ENCODE assay signal across 23 cellular contexts in the genomic region with DNA sequence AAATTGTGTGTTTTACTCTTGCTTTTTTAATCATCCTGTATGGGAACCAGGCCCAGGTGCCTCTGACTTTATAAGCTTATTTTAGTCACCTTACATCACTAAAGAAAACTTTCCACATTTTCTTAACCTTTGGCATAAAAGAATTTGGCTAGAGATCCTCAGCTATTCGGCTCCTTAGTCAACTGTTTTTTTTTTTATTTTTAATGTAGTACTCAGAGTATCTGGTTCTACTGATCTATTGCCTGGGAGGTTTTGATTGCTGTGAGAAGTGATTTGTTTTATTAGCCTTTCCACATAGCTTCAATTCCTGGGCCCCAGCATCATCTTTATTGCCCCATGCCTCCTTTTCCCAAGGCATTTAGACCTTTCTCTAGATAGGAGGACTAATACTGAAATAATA.
DNase-seq lines count a peak whose midpoint lies in the region; ATAC-seq and TF ChIP-seq lines count a peak whose summit lies in the region.
"Had no signal": no experiment of that assay in that cellular context is flagged by ENCODE, and none has a peak within 500 bp of the region (broad histone marks: within the 10 kb centered on the region; RNA-seq: fewer than 3 reads in every experiment).

No MANE protein-coding gene starts in this region.

- H3K23ac ChIP-seq in mesendoderm (ENCODE audit: low read length), result no peak overlapping the region

- H3K4me2 ChIP-seq in SK-N-SH (0 out of 2 replicates have a peak overlapping the region, but pooled peaks have one; percentile 19), fibroblast of lung (ENCODE audit: extremely low read depth, insufficient read depth, low read length) (no peak overlapping the region), parathyroid adenoma (ENCODE audit: low read length) (peak overlapping the region; percentile 39), mesendoderm (ENCODE audit: low read length) (no peak overlapping the region)

- H3K9me2 ChIP-seq in SK-N-SH, result no peaks in the 10 kb centered on the region

- no peak overlapping the region for H2AFZ ChIP-seq in SK-N-SH (ENCODE audit: low read depth)
- H2AFZ ChIP-seq in fibroblast of lung (ENCODE audit: low read length), result no peak overlapping the region
- H2AFZ ChIP-seq in parathyroid adenoma, result no peak overlapping the region

- no peak overlapping the region for H2BK120ac ChIP-seq in mesendoderm (ENCODE audit: low read depth, low read length)

- H3K79me1 ChIP-seq in mesendoderm (ENCODE audit: low read length), result no peaks in the 10 kb centered on the region

- no peak overlapping the region for H3K4me3 ChIP-seq in AG10803 (ENCODE audit: low read length)
- no peak overlapping the region for H3K4me3 ChIP-seq in SK-N-SH (ENCODE audit: low read depth in 2 of 2, low read length in 1 of 2)
- H3K4me3 ChIP-seq in fibroblast of lung (replicated peaks in 1 of 4; ENCODE audit: control extremely low read depth in 1 of 4, insufficient read depth in 1 of 4, low read depth in 3 of 4, low read length in 4 of 4), result no peak overlapping the region
- no peak overlapping the region for H3K4me3 ChIP-seq in parathyroid adenoma (ENCODE audit: low read depth, low read length)
- no peak overlapping the region for H3K4me3 ChIP-seq in mesendoderm (ENCODE audit: low read length)
- H3K4me3 ChIP-seq: cardiac muscle cell, lung, SJSA1 had no signal

- H3K36me3 ChIP-seq in SK-N-SH (replicated peaks in 1 of 2; ENCODE audit: control insufficient read depth in 1 of 2, insufficient read depth in 2 of 2, low read length in 1 of 2) (peaks cover 4 to 46% of the 10 kb centered on the region in 2 experiments), fibroblast of lung (ENCODE audit: control insufficient read depth, insufficient read depth, low read length) (peaks cover 3% of the 10 kb centered on the region), parathyroid adenoma (ENCODE audit: control insufficient read depth, insufficient read depth, low read length) (no peaks in the 10 kb centered on the region), mesendoderm (ENCODE audit: control insufficient read depth, insufficient read depth, low read length) (no peaks in the 10 kb centered on the region)

- TF ChIP-seq CTCF in AG10803 (conservative IDR thresholded peaks at IDR 0.05; ENCODE audit: low read length) (no peak), SK-N-SH (IDR thresholded peaks at IDR 0.05) (no peak), fibroblast of lung (conservative IDR thresholded peaks at IDR 0.05 in 1 of 2, IDR thresholded peaks at IDR 0.05 in 1 of 2; ENCODE audit: low read depth in 1 of 2, low read length in 2 of 2) (no peak), parathyroid adenoma (IDR thresholded peaks at IDR 0.05) (no peak)

- TF ChIP-seq RAD21 in SK-N-SH (IDR thresholded peaks at IDR 0.05; ENCODE audit: low read length), result no peak

- no peak overlapping the region for H3K4ac ChIP-seq in mesendoderm (ENCODE audit: low read depth, low read length)

- no peak overlapping the region for H2BK15ac ChIP-seq in mesendoderm (replicated peaks; ENCODE audit: low read depth)

- no peaks in the 10 kb centered on the region for H3K9me3 ChIP-seq in SK-N-SH
- no peaks in the 10 kb centered on the region for H3K9me3 ChIP-seq in fibroblast of lung (ENCODE audit: control insufficient read depth, insufficient read depth, low read depth, low read length)
- no peaks in the 10 kb centered on the region for H3K9me3 ChIP-seq in parathyroid adenoma (ENCODE audit: control insufficient read depth, low read length)
- H3K9me3 ChIP-seq: SJSA1 had no signal

- POLR2A ChIA-PET in SK-N-SH (lab: Yijun Ruan, JAX), result no interaction called here

- no peak for TF ChIP-seq EP300 in SK-N-SH (IDR thresholded peaks at IDR 0.05; ENCODE audit: borderline replicate concordance in 1 of 2, low read depth in 1 of 2, low read length in 1 of 2)

- no peak overlapping the region for H2AK5ac ChIP-seq in mesendoderm (ENCODE audit: low read length)

- 50% methylated on average over 1 of the region's 1 CpG for WGBS in SK-N-SH (ENCODE audit: low lambda C conversion rate)
- no CpG with 5 or more reads among the region's 1 CpG for WGBS in mesendoderm (ENCODE audit: extremely low coverage, insufficient coverage, low lambda C conversion rate)

- no peaks in the 10 kb centered on the region for H3K79me2 ChIP-seq in SK-N-SH (ENCODE audit: insufficient read depth)
- H3K79me2 ChIP-seq in fibroblast of lung (ENCODE audit: control insufficient read depth, insufficient read depth, low read length), result no peaks in the 10 kb centered on the region
- no peaks in the 10 kb centered on the region for H3K79me2 ChIP-seq in parathyroid adenoma
- no peaks in the 10 kb centered on the region for H3K79me2 ChIP-seq in mesendoderm (ENCODE audit: control insufficient read depth, insufficient read depth, low read length)

- no peaks in the 10 kb centered on the region for H3F3A ChIP-seq in SK-N-SH (replicated peaks; ENCODE audit: insufficient read depth)

- H4K5ac ChIP-seq in mesendoderm (ENCODE audit: low read length), result no peak overlapping the region

- H2BK5ac ChIP-seq in mesendoderm (ENCODE audit: low read length), result no peak overlapping the region

- CTCF ChIA-PET in SK-N-SH (lab: Yijun Ruan, JAX), result interaction anchor here (0.6 to 1.4 kb wide), 5 partner anchors 15 to 600 kb away, joined by 3 to 5 read pairs (median 4); no protein-coding TSS in a partner anchor

- no peaks in the 10 kb centered on the region for H4K20me1 ChIP-seq in SK-N-SH (ENCODE audit: insufficient read depth)
- no peaks in the 10 kb centered on the region for H4K20me1 ChIP-seq in fibroblast of lung (ENCODE audit: control insufficient read depth, extremely low read depth, insufficient read depth, low read length)

- DNase-seq in AG10803 (ENCODE audit: low read depth) (peak; percentile 90), SK-N-SH (no peak), fibroblast of lung (ENCODE audit: low read depth in 2 of 2) (peak; percentile 49 to 89), mesendoderm (no peak), UCSD-AML1 (lab: John Stamatoyannopoulos, UW; ENCODE audit: unreplicated experiment) (no peak)
- DNase-seq: activated CD4-positive, alpha-beta T cell treated with anti-CD3 and anti-CD28 coated beads for 4 hours; activated naive CD4-positive, alpha-beta T cell treated with Interleukin-2 at 50 U/mL for 16 hours; C1 segment of cervical spinal cord; effector memory CD4-positive, alpha-beta T cell; MM.1S; NCI-H187 treated with DMSO at 0.1 percent for 48 hours; NCI-H524 treated with DMSO at 0.1 percent for 48 hours; retina; stimulated activated CD4-positive, alpha-beta T cell treated with anti-CD3 and anti-CD28 coated beads, Interleukin-2, amount 100 ng/mL, for 24 hours; substantia nigra had no signal

- no peak overlapping the region for H3K9ac ChIP-seq in SK-N-SH
- no peak overlapping the region for H3K9ac ChIP-seq in fibroblast of lung (ENCODE audit: insufficient read depth, low read length)
- H3K9ac ChIP-seq in parathyroid adenoma, result no peak overlapping the region
- H3K9ac ChIP-seq in mesendoderm (ENCODE audit: low read length), result no peak overlapping the region

- H3K4me1 ChIP-seq in SK-N-SH (ENCODE audit: control insufficient read depth in 1 of 2, insufficient read depth in 2 of 2, low read depth in 1 of 2, low read length in 1 of 2) (no peaks in the 10 kb centered on the region; a peak in 1 of 4 replicates), fibroblast of lung (ENCODE audit: control insufficient read depth, extremely low read depth, insufficient read depth, low read length) (peaks cover 9% of the 10 kb centered on the region), parathyroid adenoma (no peaks in the 10 kb centered on the region), mesendoderm (ENCODE audit: control insufficient read depth, low read depth, low read length) (no peaks in the 10 kb centered on the region)
- H3K4me1 ChIP-seq: SJSA1 had no signal

- H3K27ac ChIP-seq in SK-N-SH (ENCODE audit: low read depth in 2 of 2, low read length in 1 of 2), result peak overlapping the region in 1 of 2 experiments; percentile 66; a peak in 2 of 4 replicates
- peak overlapping the region; percentile 52 for H3K27ac ChIP-seq in fibroblast of lung (ENCODE audit: insufficient read depth, low read length)
- H3K27ac ChIP-seq in parathyroid adenoma, result no peak overlapping the region
- H3K27ac ChIP-seq in mesendoderm (ENCODE audit: low read depth, low read length), result no peak overlapping the region
- H3K27ac ChIP-seq: cardiac muscle cell, SJSA1 had no signal

- no peak overlapping the region for H4K8ac ChIP-seq in mesendoderm (ENCODE audit: low read depth, low read length)

- no peaks in the 10 kb centered on the region for H3K27me3 ChIP-seq in SK-N-SH (ENCODE audit: insufficient read depth)
- H3K27me3 ChIP-seq in fibroblast of lung (ENCODE audit: control insufficient read depth, insufficient read depth, low read length), result no peaks in the 10 kb centered on the region
- no peaks in the 10 kb centered on the region for H3K27me3 ChIP-seq in parathyroid adenoma (ENCODE audit: control insufficient read depth, insufficient read depth, low read length)
- no peaks in the 10 kb centered on the region for H3K27me3 ChIP-seq in mesendoderm (ENCODE audit: insufficient read depth, low read length, poor library complexity)
- H3K27me3 ChIP-seq: cardiac muscle cell, SJSA1 had no signal

- H3K18ac ChIP-seq in mesendoderm (ENCODE audit: low read length), result no peak overlapping the region

- ATAC-seq in HG03442 (IDR thresholded peaks at IDR 0.05; ENCODE audit: unreplicated experiment), result no peak
- ATAC-seq in HG02840 (IDR thresholded peaks at IDR 0.05; ENCODE audit: low FRiP score, unreplicated experiment), result no peak
- ATAC-seq: HCT116; natural killer cell treated with Interleukin-12 subunit alpha and Interleukin-12 subunit beta and Interleukin-15 and Interleukin-18, amount 100 ng/mL, for 72 hours had no signal

- no peak overlapping the region for H3K56ac ChIP-seq in mesendoderm (ENCODE audit: low read length)

TF ChIP-seq in SK-N-SH, 30 proteins besides CTCF, POLR2A, EP300 and RAD21 (continues in another document):
- TF ChIP-seq MXI1 (IDR thresholded peaks at IDR 0.05; ENCODE audit: low read depth, low read length) (no peak), SIN3A (IDR thresholded peaks at IDR 0.05; ENCODE audit: borderline replicate concordance, low read depth, low read length) (no peak), ELF1 (IDR thresholded peaks at IDR 0.05) (no peak), TAF1 (IDR thresholded peaks at IDR 0.05; ENCODE audit: borderline replicate concordance, low read depth, low read length) (no peak), EZH2phosphoT487 (IDR thresholded peaks at IDR 0.05; ENCODE audit: borderline replicate concordance, low read depth) (no peak), RFX5 (IDR thresholded peaks at IDR 0.05; ENCODE audit: low read length) (no peak), GABPA (IDR thresholded peaks at IDR 0.05; ENCODE audit: low read depth) (no peak), MEF2A (IDR thresholded peaks at IDR 0.05; ENCODE audit: borderline replicate concordance, low read depth) (no peak), RXRA (IDR thresholded peaks at IDR 0.05; ENCODE audit: borderline replicate concordance, low read depth) (no peak)

Comparison
In these comparisons a context has a peak if more than half of its experiments do, and no peak if none do; other contexts are left out.
1. DNase-seq: peak in AG10803 (single experiment) and fibroblast of lung (2 of 2); none in SK-N-SH (single experiment), mesendoderm (single experiment) and UCSD-AML1 (single experiment).
2. H3K4me2 ChIP-seq: peak in SK-N-SH (single experiment) and parathyroid adenoma (single experiment); none in fibroblast of lung (single experiment) and mesendoderm (single experiment).